ENCODE assay signal across 14 cellular contexts in the genomic region with DNA sequence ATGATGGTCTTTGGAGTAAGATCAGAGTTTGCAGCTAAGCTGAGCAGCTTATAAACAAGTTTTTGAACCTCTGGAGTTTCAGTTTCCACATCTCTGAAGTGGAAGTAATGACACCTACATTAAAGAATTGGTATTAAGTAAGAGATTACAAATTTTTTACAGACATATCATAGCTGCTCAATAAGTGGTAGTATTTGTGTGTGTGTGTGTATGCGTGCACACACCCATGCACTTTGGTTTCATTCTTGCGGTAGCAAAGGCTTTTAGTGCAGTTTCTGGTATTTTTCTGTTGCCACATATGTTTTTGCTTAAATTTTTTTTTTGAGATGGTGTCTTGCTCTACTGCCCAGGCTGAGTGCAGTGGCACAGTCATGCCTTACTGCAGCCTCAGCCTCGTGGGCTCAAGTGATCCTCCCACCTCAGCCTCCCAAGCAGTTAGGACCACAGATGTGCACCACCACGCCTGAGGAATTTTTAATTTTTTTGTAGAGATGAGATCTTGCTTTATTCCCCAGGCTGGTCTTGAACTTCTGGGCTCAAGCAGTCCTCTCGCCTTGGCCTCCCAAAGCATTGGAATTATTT. TPM values are rescaled to one million over a fixed set of nuclear protein-coding genes. Genes with fewer than 3 reads are reported as not detected.
DNase-seq lines count a peak whose midpoint lies in the region; ATAC-seq and TF ChIP-seq lines count a peak whose summit lies in the region.
"Had no signal": no experiment of that assay in that cellular context is flagged by ENCODE, and none has a peak within 500 bp of the region (broad histone marks: within the 10 kb centered on the region; RNA-seq: fewer than 3 reads in every experiment).

No MANE protein-coding gene starts in this region.

- TF ChIP-seq CTCF in epithelial cell of esophagus (IDR thresholded peaks at IDR 0.05; ENCODE audit: insufficient read depth, low read depth, low read length, missing control alignments) (no peak), esophagus squamous epithelium (IDR thresholded peaks at IDR 0.05) (no peak), omental fat pad (IDR thresholded peaks at IDR 0.05) (no peak)

- 86 to 87% methylated on average over 5 of the region's 5 CpGs for WGBS in esophagus squamous epithelium, 2 donors

- H3K4me3 ChIP-seq in epithelial cell of esophagus (ENCODE audit: low read length) = no peak overlapping the region
- H3K4me3 ChIP-seq in esophagus squamous epithelium = no peak overlapping the region
- H3K4me3 ChIP-seq: BLaER1, SJCRH30 had no signal

- H3K4me1 ChIP-seq in esophagus squamous epithelium = peaks cover 3 to 56% (median 21%) of the 10 kb centered on the region in 3 donors

- H3K36me3 ChIP-seq in esophagus squamous epithelium = peaks cover 0 to 13% (median 0%) of the 10 kb centered on the region in 3 donors

- TF ChIP-seq POLR2A in esophagus squamous epithelium (IDR thresholded peaks at IDR 0.05) = no peak

- DNase-seq in activated naive CD4-positive, alpha-beta T cell treated with anti-CD3 and anti-CD28 coated beads for 36 hours = no peak
- DNase-seq in activated naive CD4-positive, alpha-beta T cell treated with anti-CD3 and anti-CD28 coated beads, Interleukin-2, amount 50 U/mL, for 16 hours = no peak
- DNase-seq in epithelial cell of esophagus (ENCODE audit: low read depth) = peak; percentile 48
- DNase-seq in esophagus squamous epithelium (lab: John Stamatoyannopoulos, UW) = no peak
- no peak for DNase-seq in globus pallidus (ENCODE audit: low spot score)
- DNase-seq in omental fat pad (ENCODE audit: low spot score) = no peak
- DNase-seq: activated CD4-positive, alpha-beta T cell treated with anti-CD3 and anti-CD28 coated beads, Interleukin-2, amount 50 U/mL, for 4 hours; left colon; NCI-H226; stimulated activated naive B cell treated with anti-CD40 and anti-IgM and Interleukin-4, amounts not matched to agents 10 μg/mL and 1 μg/mL and 100 μg/mL, for 72 hours had no signal

- peaks cover 51% of the 10 kb centered on the region for H3K4me1 Mint-ChIP-seq in activated naive CD4-positive, alpha-beta T cell treated with anti-CD3 and anti-CD28 coated beads for 36 hours (ENCODE audit: low read depth)
- H3K4me1 Mint-ChIP-seq in T-helper 1 cell treated with Interleukin-12 subunit alpha and Interleukin-12 subunit beta and Interleukin-4 antibody, amounts not matched to agents 30 μg/mL and 1 μg/mL, for 36 hours (ENCODE audit: low read depth) = peaks cover 24% of the 10 kb centered on the region
- peaks cover 67% of the 10 kb centered on the region for H3K4me1 Mint-ChIP-seq in stimulated activated naive CD8-positive, alpha-beta T cell treated with anti-CD3 and anti-CD28 coated beads, Interleukin-15, Interleukin-2, amounts not matched to agents 100 ng/mL and 50 ng/mL, for 24 hours (ENCODE audit: low read depth)

- H3K27ac ChIP-seq in esophagus squamous epithelium = no peak overlapping the region
- H3K27ac ChIP-seq: BLaER1, SJCRH30 had no signal

- intact Hi-C loops in activated naive CD4-positive, alpha-beta T cell treated with anti-CD3 and anti-CD28 coated beads for 36 hours (cut with micrococcal nuclease) = no loop called here
- intact Hi-C loops in esophagus squamous epithelium (cut with DNase I) = no loop called here

- no peaks in the 10 kb centered on the region for H3K27me3 ChIP-seq in esophagus squamous epithelium
- H3K27me3 ChIP-seq: BLaER1, SJCRH30 had no signal

- CTCF ChIA-PET in activated naive CD4-positive, alpha-beta T cell treated with anti-CD3 and anti-CD28 coated beads for 36 hours (lab: Charles Lee) = interaction anchor here (0.5 to 1.4 kb wide), 3 partner anchors 13 to 228 kb away, joined by 3 to 4 read pairs (median 3); no protein-coding TSS in a partner anchor

- no peaks in the 10 kb centered on the region for H3K9me3 Mint-ChIP-seq in activated naive CD4-positive, alpha-beta T cell treated with anti-CD3 and anti-CD28 coated beads for 36 hours
- no peaks in the 10 kb centered on the region for H3K9me3 Mint-ChIP-seq in T-helper 1 cell treated with Interleukin-12 subunit alpha and Interleukin-12 subunit beta and Interleukin-4 antibody, amounts not matched to agents 30 μg/mL and 1 μg/mL, for 36 hours
- H3K9me3 Mint-ChIP-seq in stimulated activated naive CD8-positive, alpha-beta T cell treated with anti-CD3 and anti-CD28 coated beads, Interleukin-15, Interleukin-2, amounts not matched to agents 100 ng/mL and 50 ng/mL, for 24 hours = no peaks in the 10 kb centered on the region
- H3K9me3 Mint-ChIP-seq: stimulated activated naive B cell treated with anti-CD40 and anti-IgM and Interleukin-4, amounts not matched to agents 10 μg/mL and 1 μg/mL and 100 μg/mL, for 72 hours had no signal

- peak overlapping the region; percentile 13 for H3K4me3 Mint-ChIP-seq in activated naive CD4-positive, alpha-beta T cell treated with anti-CD3 and anti-CD28 coated beads for 36 hours
- peak overlapping the region; percentile 3 for H3K4me3 Mint-ChIP-seq in T-helper 1 cell treated with Interleukin-12 subunit alpha and Interleukin-12 subunit beta and Interleukin-4 antibody, amounts not matched to agents 30 μg/mL and 1 μg/mL, for 36 hours
- peak overlapping the region; percentile 68 for H3K4me3 Mint-ChIP-seq in stimulated activated naive CD8-positive, alpha-beta T cell treated with anti-CD3 and anti-CD28 coated beads, Interleukin-15, Interleukin-2, amounts not matched to agents 100 ng/mL and 50 ng/mL, for 24 hours
- H3K4me3 Mint-ChIP-seq: stimulated activated naive B cell treated with anti-CD40 and anti-IgM and Interleukin-4, amounts not matched to agents 10 μg/mL and 1 μg/mL and 100 μg/mL, for 72 hours had no signal

- H3K27ac Mint-ChIP-seq in activated naive CD4-positive, alpha-beta T cell treated with anti-CD3 and anti-CD28 coated beads for 36 hours = peak overlapping the region; percentile 51
- peak overlapping the region; percentile 1 for H3K27ac Mint-ChIP-seq in T-helper 1 cell treated with Interleukin-12 subunit alpha and Interleukin-12 subunit beta and Interleukin-4 antibody, amounts not matched to agents 30 μg/mL and 1 μg/mL, for 36 hours
- H3K27ac Mint-ChIP-seq in stimulated activated naive CD8-positive, alpha-beta T cell treated with anti-CD3 and anti-CD28 coated beads, Interleukin-15, Interleukin-2, amounts not matched to agents 100 ng/mL and 50 ng/mL, for 24 hours = peak overlapping the region; percentile 80
- H3K27ac Mint-ChIP-seq: stimulated activated naive B cell treated with anti-CD40 and anti-IgM and Interleukin-4, amounts not matched to agents 10 μg/mL and 1 μg/mL and 100 μg/mL, for 72 hours had no signal

- no peaks in the 10 kb centered on the region for H3K27me3 Mint-ChIP-seq in activated naive CD4-positive, alpha-beta T cell treated with anti-CD3 and anti-CD28 coated beads for 36 hours (ENCODE audit: low read depth)
- H3K27me3 Mint-ChIP-seq in T-helper 1 cell treated with Interleukin-12 subunit alpha and Interleukin-12 subunit beta and Interleukin-4 antibody, amounts not matched to agents 30 μg/mL and 1 μg/mL, for 36 hours (ENCODE audit: low read depth) = no peaks in the 10 kb centered on the region
- no peaks in the 10 kb centered on the region for H3K27me3 Mint-ChIP-seq in stimulated activated naive CD8-positive, alpha-beta T cell treated with anti-CD3 and anti-CD28 coated beads, Interleukin-15, Interleukin-2, amounts not matched to agents 100 ng/mL and 50 ng/mL, for 24 hours
- H3K27me3 Mint-ChIP-seq: stimulated activated naive B cell treated with anti-CD40 and anti-IgM and Interleukin-4, amounts not matched to agents 10 μg/mL and 1 μg/mL and 100 μg/mL, for 72 hours had no signal

- peaks cover 28% of the 10 kb centered on the region for H3K36me3 Mint-ChIP-seq in activated naive CD4-positive, alpha-beta T cell treated with anti-CD3 and anti-CD28 coated beads for 36 hours (ENCODE audit: low read depth)
- H3K36me3 Mint-ChIP-seq in T-helper 1 cell treated with Interleukin-12 subunit alpha and Interleukin-12 subunit beta and Interleukin-4 antibody, amounts not matched to agents 30 μg/mL and 1 μg/mL, for 36 hours (ENCODE audit: low read depth) = peaks cover 15% of the 10 kb centered on the region
- H3K36me3 Mint-ChIP-seq in stimulated activated naive CD8-positive, alpha-beta T cell treated with anti-CD3 and anti-CD28 coated beads, Interleukin-15, Interleukin-2, amounts not matched to agents 100 ng/mL and 50 ng/mL, for 24 hours (ENCODE audit: low read depth) = peaks cover 36% of the 10 kb centered on the region
- H3K36me3 Mint-ChIP-seq: stimulated activated naive B cell treated with anti-CD40 and anti-IgM and Interleukin-4, amounts not matched to agents 10 μg/mL and 1 μg/mL and 100 μg/mL, for 72 hours had no signal

- ATAC-seq in omental fat pad (ENCODE audit: low FRiP score) = no peak
- ATAC-seq: left colon; stimulated activated naive B cell treated with anti-CD40 and anti-IgM and Interleukin-4, amounts not matched to agents 10 μg/mL and 1 μg/mL and 100 μg/mL, for 72 hours had no signal

- H3K9me3 ChIP-seq in esophagus squamous epithelium = no peaks in the 10 kb centered on the region
- H3K9me3 ChIP-seq: BLaER1, SJCRH30 had no signal

RNA-seq across cellular contexts. Expression of a gene that starts 4.5 kb away (rescaled TPM):
- 10 to 100 TPM; 29.6 to 31.5 TPM for total RNA-seq in activated naive CD4-positive, alpha-beta T cell treated with anti-CD3 and anti-CD28 coated beads for 36 hours
- 10 to 100 TPM in 3 of 4 donors, 1 to 10 TPM in 1; 8.1 to 21.4 (median 12.1) TPM for total RNA-seq in esophagus squamous epithelium
- 10 to 100 TPM in 3 of 4 donors, 1 to 10 TPM in 1; 8.9 to 20.7 (median 14.2) TPM for total RNA-seq in omental fat pad

RNA-seq across cellular contexts. Expression of a gene that starts 52.2 kb away (rescaled TPM):
- total RNA-seq in activated naive CD4-positive, alpha-beta T cell treated with anti-CD3 and anti-CD28 coated beads for 36 hours = 10 to 100 TPM; 23.2 to 28.4 TPM
- total RNA-seq in esophagus squamous epithelium (10 to 100 TPM; 11.3 to 14.0 (median 12.2) TPM), omental fat pad (10 to 100 TPM in 1 of 4 donors, 1 to 10 TPM in 3; 6.6 to 14.3 (median 8.2) TPM)

Comparison
In these comparisons a context has a peak if more than half of its experiments do, and no peak if none do; other contexts are left out.
1. H3K27ac Mint-ChIP-seq: peak in every context shown above with its lines; median percentile 80 in stimulated activated naive CD8-positive, alpha-beta T cell treated with anti-CD3 and anti-CD28 coated beads, Interleukin-15, Interleukin-2, amounts not matched to agents 100 ng/mL and 50 ng/mL, for 24 hours; 51 in activated naive CD4-positive, alpha-beta T cell treated with anti-CD3 and anti-CD28 coated beads for 36 hours; 1 in T-helper 1 cell treated with Interleukin-12 subunit alpha and Interleukin-12 subunit beta and Interleukin-4 antibody, amounts not matched to agents 30 μg/mL and 1 μg/mL, for 36 hours.
2. H3K4me3 Mint-ChIP-seq: peak in every context shown above with its lines; median percentile 68 in stimulated activated naive CD8-positive, alpha-beta T cell treated with anti-CD3 and anti-CD28 coated beads, Interleukin-15, Interleukin-2, amounts not matched to agents 100 ng/mL and 50 ng/mL, for 24 hours; 13 in activated naive CD4-positive, alpha-beta T cell treated with anti-CD3 and anti-CD28 coated beads for 36 hours; 3 in T-helper 1 cell treated with Interleukin-12 subunit alpha and Interleukin-12 subunit beta and Interleukin-4 antibody, amounts not matched to agents 30 μg/mL and 1 μg/mL, for 36 hours.